Comparison of ENCODE assay signal across 9 cellular contexts in the genomic region with DNA sequence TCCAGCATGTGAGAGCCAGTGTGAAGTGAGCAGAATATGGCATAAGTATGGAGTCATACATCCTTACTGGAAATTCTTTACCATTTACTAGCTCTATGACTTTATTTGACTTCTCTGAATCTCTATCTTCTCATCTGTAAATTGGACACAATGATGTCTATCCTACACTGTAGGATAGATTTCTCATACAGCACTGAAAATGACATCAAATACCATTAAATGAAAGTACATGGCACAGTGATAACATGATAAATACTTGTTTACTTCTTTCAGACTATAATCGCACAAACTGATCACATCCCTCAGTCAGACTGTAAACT. TPM values are rescaled to one million over a fixed set of nuclear protein-coding genes. Genes with fewer than 3 reads are reported as not detected.
A peak's percentile ranks its signal among the peaks of the same experiment; 100 is the strongest.
DNase-seq lines count a peak whose midpoint lies in the region; ATAC-seq and TF ChIP-seq lines count a peak whose summit lies in the region.
"Had no signal": no experiment of that assay in that cellular context is flagged by ENCODE, and none has a peak within 500 bp of the region (broad histone marks: within the 10 kb centered on the region; RNA-seq: fewer than 3 reads in every experiment).

No MANE protein-coding gene starts in this region.

- peak overlapping the region; percentile 33 for H3K27ac Mint-ChIP-seq in activated naive CD8-positive, alpha-beta T cell treated with anti-CD3 and anti-CD28 coated beads, Interleukin-2, amount 50 U/mL, for 24 hours

- POLR2A ChIA-PET in HCT116 (lab: Charles Lee) = interaction anchor here (0.5 to 1.9 kb wide), 6 partner anchors 12 to 320 kb away, joined by 3 to 5 read pairs (median 4); a partner anchor contains a TSS

- H3K4me2 ChIP-seq in HCT116 (ENCODE audit: low read length) (peak overlapping the region; percentile 86), hepatocyte (peak overlapping the region; percentile 76), MM.1S (ENCODE audit: low read depth, low read length) (no peak overlapping the region)

- H3K36me3 Mint-ChIP-seq in activated naive CD8-positive, alpha-beta T cell treated with anti-CD3 and anti-CD28 coated beads, Interleukin-2, amount 50 U/mL, for 24 hours (ENCODE audit: low read depth) = no peaks in the 10 kb centered on the region

- H3K27ac ChIP-seq in HCT116 (ENCODE audit: low read depth, low read length) (peak overlapping the region; percentile 14; the same call in 1 of the 2 replicates), hepatocyte (peak overlapping the region; percentile 97), spleen (peak overlapping the region; percentile 80 to 92 (median 88)), MM.1S (ENCODE audit: low read length) (no peak overlapping the region)

- H3K9me3 ChIP-seq in HCT116 (ENCODE audit: control insufficient read depth in 1 of 2, insufficient read depth in 1 of 2, low read depth in 1 of 2, low read length in 2 of 2) (no peaks in the 10 kb centered on the region), hepatocyte (ENCODE audit: low read depth) (no peaks in the 10 kb centered on the region), spleen (no peaks in the 10 kb centered on the region), MM.1S (replicated peaks; ENCODE audit: insufficient read depth, low read length) (no peaks in the 10 kb centered on the region)

- H3K4me3 Mint-ChIP-seq in activated naive CD8-positive, alpha-beta T cell treated with anti-CD3 and anti-CD28 coated beads, Interleukin-2, amount 50 U/mL, for 24 hours = peak overlapping the region; percentile 30

- ATAC-seq in HCT116 (no peak), HG02759 (IDR thresholded peaks at IDR 0.05; ENCODE audit: unreplicated experiment) (no peak), omental fat pad (ENCODE audit: low FRiP score) (no peak)
- no peak for ATAC-seq in activated naive CD8-positive, alpha-beta T cell treated with anti-CD3 and anti-CD28 coated beads, Interleukin-2, amount 50 U/mL, for 24 hours
- ATAC-seq in activated CD4-positive, CD25-positive, alpha-beta regulatory T cell treated with anti-CD3 and anti-CD28 coated beads, Interleukin-2, amount 50 U/mL, for 24 hours = no peak

- H3K27me3 ChIP-seq in HCT116 (ENCODE audit: insufficient read depth, low read length) (no peaks in the 10 kb centered on the region), hepatocyte (no peaks in the 10 kb centered on the region), spleen (replicated peaks in 1 of 7) (peaks cover 0 to 4% (median 0%) of the 10 kb centered on the region in 7 donors), MM.1S (replicated peaks; ENCODE audit: insufficient read depth, low read length) (no peaks in the 10 kb centered on the region)

- no peak for DNase-seq in HCT116 (ENCODE audit: low read depth, low spot score)
- DNase-seq in activated naive CD8-positive, alpha-beta T cell treated with anti-CD3 and anti-CD28 coated beads, Interleukin-2, amount 50 U/mL, for 24 hours = no peak
- DNase-seq in hepatocyte (ENCODE audit: low spot score) = no peak
- no peak for DNase-seq in spleen
- no peak for DNase-seq in MM.1S
- DNase-seq in omental fat pad (ENCODE audit: low spot score) = no peak
- DNase-seq: activated gamma-delta T cell had no signal

- no peaks in the 10 kb centered on the region for H3F3A ChIP-seq in MM.1S (ENCODE audit: insufficient read depth, low read length)

- peak overlapping the region in 1 of 2 experiments; percentile 25; a peak in 1 of 4 replicates for H3K4me3 ChIP-seq in HCT116 (replicated peaks in 1 of 2; ENCODE audit: low read depth in 1 of 2, low read length in 2 of 2)
- H3K4me3 ChIP-seq in hepatocyte = no peak overlapping the region
- H3K4me3 ChIP-seq in spleen = peak overlapping the region in 1 of 8 donors; percentile 42
- H3K4me3 ChIP-seq in MM.1S (ENCODE audit: low read length) = no peak overlapping the region

- no TSS peak for BruUV-seq in HCT116 (replicated peaks; lab: Mats Ljungman, UMichigan)

- TF ChIP-seq POLR2A in HCT116 (IDR thresholded peaks at IDR 0.05; ENCODE audit: borderline replicate concordance, extremely low read depth, insufficient read depth, insufficient read length) (no peak), spleen (IDR thresholded peaks at IDR 0.05) (no peak)

- no peaks in the 10 kb centered on the region for H3K36me3 ChIP-seq in HCT116 (ENCODE audit: control insufficient read depth in 1 of 2, insufficient read depth in 2 of 2, low read length in 2 of 2)
- no peaks in the 10 kb centered on the region for H3K36me3 ChIP-seq in hepatocyte (replicated peaks; ENCODE audit: insufficient read depth, low read depth)
- no peaks in the 10 kb centered on the region for H3K36me3 ChIP-seq in spleen
- H3K36me3 ChIP-seq in MM.1S (replicated peaks; ENCODE audit: insufficient read depth, low read length) = no peaks in the 10 kb centered on the region

- TF ChIP-seq CTCF in HCT116 (IDR thresholded peaks at IDR 0.05 in 2 of 3, conservative IDR thresholded peaks at IDR 0.05 in 1 of 3; ENCODE audit: borderline replicate concordance in 1 of 3, insufficient read depth in 1 of 3, low read depth in 2 of 3, low read length in 2 of 3) (no peak), hepatocyte (IDR thresholded peaks at IDR 0.05; ENCODE audit: poor library complexity) (no peak), spleen (IDR thresholded peaks at IDR 0.05 in 8 of 11, conservative IDR thresholded peaks at IDR 0.05 in 3 of 11) (no peak), MM.1S (IDR thresholded peaks at IDR 0.05; ENCODE audit: low read length) (no peak), omental fat pad (IDR thresholded peaks at IDR 0.05) (no peak)

- peaks cover 23% of the 10 kb centered on the region for H3K27me3 Mint-ChIP-seq in activated naive CD8-positive, alpha-beta T cell treated with anti-CD3 and anti-CD28 coated beads, Interleukin-2, amount 50 U/mL, for 24 hours

- H3K4me1 ChIP-seq in HCT116 (ENCODE audit: control insufficient read depth in 1 of 2, insufficient read depth in 2 of 2, low read length in 2 of 2) = peaks cover 21 to 51% of the 10 kb centered on the region in 2 experiments
- peaks cover 19% of the 10 kb centered on the region for H3K4me1 ChIP-seq in hepatocyte (ENCODE audit: insufficient read depth)
- H3K4me1 ChIP-seq in spleen = peaks cover 24 to 88% (median 59%) of the 10 kb centered on the region in 6 donors
- no peaks in the 10 kb centered on the region for H3K4me1 ChIP-seq in MM.1S (ENCODE audit: low read length)

- RAD21 ChIA-PET in HCT116 (lab: Charles Lee; ENCODE audit: low non-redundant PET in 1 of 2, low total read pairs in 2 of 2, uncharacterized antibody in 2 of 2, unreplicated experiment in 2 of 2) = no interaction called here

- H3K9me2 ChIP-seq in HCT116 (ENCODE audit: insufficient read depth) (no peaks in the 10 kb centered on the region), hepatocyte (replicated peaks; ENCODE audit: insufficient read depth) (no peaks in the 10 kb centered on the region), MM.1S (replicated peaks; ENCODE audit: insufficient read depth, low read length) (no peaks in the 10 kb centered on the region)

- H4K20me1 ChIP-seq in HCT116 (ENCODE audit: insufficient read depth) (no peaks in the 10 kb centered on the region), hepatocyte (ENCODE audit: insufficient read depth, poor library complexity, severe bottlenecking) (peaks cover 24% of the 10 kb centered on the region), MM.1S (ENCODE audit: insufficient read depth, low read length) (no peaks in the 10 kb centered on the region)

- H3K9me3 Mint-ChIP-seq in activated naive CD8-positive, alpha-beta T cell treated with anti-CD3 and anti-CD28 coated beads, Interleukin-2, amount 50 U/mL, for 24 hours = no peaks in the 10 kb centered on the region

- H2AFZ ChIP-seq in HCT116 (ENCODE audit: low read depth, low read length, poor library complexity, severe bottlenecking) (no peak overlapping the region), hepatocyte (no peak overlapping the region), MM.1S (ENCODE audit: low read length) (no peak overlapping the region)

- 86% methylated on average over 1 of the region's 1 CpG for WGBS in hepatocyte (ENCODE audit: low lambda C conversion rate, missing lambda C conversion rate)
- 77 to 97% (median 89%) methylated on average over 1 of the region's 1 CpG for WGBS in spleen, 5 donors

- intact Hi-C loops in HCT116 (cut with micrococcal nuclease) = loop anchor here (1.0 kb wide), 1 partner anchor 72 kb away; no protein-coding TSS in a partner anchor
- intact Hi-C loops in spleen (cut with DNase I; ENCODE audit: low total_unique reads) = loop anchor here (5.0 to 10.0 kb wide), 2 partner anchors 220 to 313 kb away; a partner anchor contains a TSS

- peaks cover 29% of the 10 kb centered on the region for H3K79me2 ChIP-seq in HCT116 (ENCODE audit: insufficient read depth, low read length)
- peaks cover 35% of the 10 kb centered on the region for H3K79me2 ChIP-seq in hepatocyte
- no peaks in the 10 kb centered on the region for H3K79me2 ChIP-seq in MM.1S (ENCODE audit: low read length)

- H3K4me1 Mint-ChIP-seq in activated naive CD8-positive, alpha-beta T cell treated with anti-CD3 and anti-CD28 coated beads, Interleukin-2, amount 50 U/mL, for 24 hours = peaks cover 40% of the 10 kb centered on the region

- CTCF ChIA-PET in HCT116 (lab: Charles Lee) = interaction anchor here (0.7 to 1.5 kb wide), 4 partner anchors 39 to 552 kb away, joined by 3 to 5 read pairs (median 4); no protein-coding TSS in a partner anchor

- TF ChIP-seq RAD21 in HCT116 (IDR thresholded peaks at IDR 0.05; ENCODE audit: low read depth) = no peak

- H3K9ac ChIP-seq in HCT116 (ENCODE audit: low read length) (peak overlapping the region; percentile 46), MM.1S (ENCODE audit: low read length) (no peak overlapping the region)

TF ChIP-seq in HCT116, 20 proteins besides CTCF, POLR2A, EP300 and RAD21 (continues in another document):
- no peak for TF ChIP-seq EZH2phosphoT487 (IDR thresholded peaks at IDR 0.05; ENCODE audit: borderline replicate concordance)
- TF ChIP-seq, protein P1, sequence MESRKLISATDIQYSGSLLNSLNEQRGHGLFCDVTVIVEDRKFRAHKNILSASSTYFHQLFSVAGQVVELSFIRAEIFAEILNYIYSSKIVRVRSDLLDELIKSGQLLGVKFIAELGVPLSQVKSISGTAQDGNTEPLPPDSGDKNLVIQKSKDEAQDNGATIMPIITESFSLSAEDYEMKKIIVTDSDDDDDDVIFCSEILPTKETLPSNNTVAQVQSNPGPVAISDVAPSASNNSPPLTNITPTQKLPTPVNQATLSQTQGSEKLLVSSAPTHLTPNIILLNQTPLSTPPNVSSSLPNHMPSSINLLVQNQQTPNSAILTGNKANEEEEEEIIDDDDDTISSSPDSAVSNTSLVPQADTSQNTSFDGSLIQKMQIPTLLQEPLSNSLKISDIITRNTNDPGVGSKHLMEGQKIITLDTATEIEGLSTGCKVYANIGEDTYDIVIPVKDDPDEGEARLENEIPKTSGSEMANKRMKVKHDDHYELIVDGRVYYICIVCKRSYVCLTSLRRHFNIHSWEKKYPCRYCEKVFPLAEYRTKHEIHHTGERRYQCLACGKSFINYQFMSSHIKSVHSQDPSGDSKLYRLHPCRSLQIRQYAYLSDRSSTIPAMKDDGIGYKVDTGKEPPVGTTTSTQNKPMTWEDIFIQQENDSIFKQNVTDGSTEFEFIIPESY (IDR thresholded peaks at IDR 0.05; ENCODE audit: extremely low read depth, insufficient replicate concordance, low read length) = no peak

RNA-seq across cellular contexts. Expression of a gene that starts 1.3 kb away (rescaled TPM):
- total RNA-seq in HCT116 (2021; ENCODE audit: unreplicated experiment) = 18.0 TPM
- polyA plus RNA-seq in HCT116 (2012) = 4.8 and 5.4 TPM in 2 replicates
- 16.4 and 18.1 TPM in 2 replicates for total RNA-seq in hepatocyte
- 10.2 and 11.4 TPM in 2 replicates for polyA plus RNA-seq in hepatocyte
- 10 to 100 TPM; 15.3 to 48.1 (median 27.5) TPM for total RNA-seq in spleen
- 1 to 10 TPM; 1.9 to 4.6 (median 2.5) TPM for polyA plus RNA-seq in spleen
- 10 to 100 TPM; 23.0 to 58.3 (median 31.5) TPM for total RNA-seq in omental fat pad
